ENCODE assay signal across 1 cellular context in the genomic region with DNA sequence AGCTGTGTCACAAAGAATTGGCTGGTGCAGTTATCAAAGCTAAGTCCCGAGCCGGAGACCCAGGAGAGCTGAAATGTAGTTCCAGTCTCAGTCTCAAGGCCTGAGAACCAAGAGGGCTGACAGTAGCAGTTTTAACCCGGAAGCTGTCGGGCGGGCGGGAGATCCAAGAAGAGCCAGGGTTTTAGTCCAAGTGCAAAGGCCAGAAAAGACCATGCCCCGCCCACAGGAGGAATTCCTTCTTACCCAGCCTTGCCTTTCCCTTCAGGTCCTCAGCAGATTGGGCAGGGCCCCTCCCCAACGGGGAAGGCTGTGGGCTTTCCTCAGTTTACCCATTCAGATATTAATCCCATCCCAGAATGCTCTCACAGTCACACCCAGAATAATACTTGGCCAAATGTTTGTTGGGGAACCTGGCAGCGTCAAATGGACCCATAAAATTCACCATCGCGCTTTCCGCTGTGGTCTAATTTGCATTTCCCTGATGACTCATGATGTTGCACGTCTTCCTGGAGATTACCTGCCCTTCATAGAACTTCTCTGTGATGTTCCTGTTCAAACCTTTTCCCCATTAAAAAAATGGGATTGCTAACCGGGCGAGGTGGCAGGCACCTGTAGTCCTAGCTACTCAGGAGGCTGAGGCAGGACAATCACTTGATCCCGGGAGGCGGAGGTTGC.
TF ChIP-seq lines count a peak whose summit lies in the region.

No MANE protein-coding gene starts in this region.

TF ChIP-seq in HepG2, 621 proteins besides CTCF, POLR2A, EP300 and RAD21:
- TF ChIP-seq, protein P1, sequence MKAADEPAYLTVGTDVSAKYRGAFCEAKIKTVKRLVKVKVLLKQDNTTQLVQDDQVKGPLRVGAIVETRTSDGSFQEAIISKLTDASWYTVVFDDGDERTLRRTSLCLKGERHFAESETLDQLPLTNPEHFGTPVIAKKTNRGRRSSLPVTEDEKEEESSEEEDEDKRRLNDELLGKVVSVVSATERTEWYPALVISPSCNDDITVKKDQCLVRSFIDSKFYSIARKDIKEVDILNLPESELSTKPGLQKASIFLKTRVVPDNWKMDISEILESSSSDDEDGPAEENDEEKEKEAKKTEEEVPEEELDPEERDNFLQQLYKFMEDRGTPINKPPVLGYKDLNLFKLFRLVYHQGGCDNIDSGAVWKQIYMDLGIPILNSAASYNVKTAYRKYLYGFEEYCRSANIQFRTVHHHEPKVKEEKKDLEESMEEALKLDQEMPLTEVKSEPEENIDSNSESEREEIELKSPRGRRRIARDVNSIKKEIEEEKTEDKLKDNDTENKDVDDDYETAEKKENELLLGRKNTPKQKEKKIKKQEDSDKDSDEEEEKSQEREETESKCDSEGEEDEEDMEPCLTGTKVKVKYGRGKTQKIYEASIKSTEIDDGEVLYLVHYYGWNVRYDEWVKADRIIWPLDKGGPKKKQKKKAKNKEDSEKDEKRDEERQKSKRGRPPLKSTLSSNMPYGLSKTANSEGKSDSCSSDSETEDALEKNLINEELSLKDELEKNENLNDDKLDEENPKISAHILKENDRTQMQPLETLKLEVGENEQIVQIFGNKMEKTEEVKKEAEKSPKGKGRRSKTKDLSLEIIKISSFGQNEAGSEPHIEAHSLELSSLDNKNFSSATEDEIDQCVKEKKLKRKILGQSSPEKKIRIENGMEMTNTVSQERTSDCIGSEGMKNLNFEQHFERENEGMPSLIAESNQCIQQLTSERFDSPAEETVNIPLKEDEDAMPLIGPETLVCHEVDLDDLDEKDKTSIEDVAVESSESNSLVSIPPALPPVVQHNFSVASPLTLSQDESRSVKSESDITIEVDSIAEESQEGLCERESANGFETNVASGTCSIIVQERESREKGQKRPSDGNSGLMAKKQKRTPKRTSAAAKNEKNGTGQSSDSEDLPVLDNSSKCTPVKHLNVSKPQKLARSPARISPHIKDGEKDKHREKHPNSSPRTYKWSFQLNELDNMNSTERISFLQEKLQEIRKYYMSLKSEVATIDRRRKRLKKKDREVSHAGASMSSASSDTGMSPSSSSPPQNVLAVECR (CRISPR knock-in tag; IDR thresholded peaks at IDR 0.05; ENCODE audit: borderline replicate concordance): no peak
- TF ChIP-seq JUND (CRISPR knock-in tag; IDR thresholded peaks at IDR 0.05) (no peak), SYNCRIP (IDR thresholded peaks at IDR 0.05; ENCODE audit: insufficient read depth, low read depth, low read length) (no peak), MEIS1 (CRISPR knock-in tag; IDR thresholded peaks at IDR 0.05; ENCODE audit: borderline replicate concordance) (no peak), ZNF891 (CRISPR knock-in tag; IDR thresholded peaks at IDR 0.05) (no peak), MTA3 (CRISPR knock-in tag; IDR thresholded peaks at IDR 0.05) (no peak), TCF7 (IDR thresholded peaks at IDR 0.05; ENCODE audit: low read depth) (no peak), ARNT (IDR thresholded peaks at IDR 0.05) (no peak), AGO1 (IDR thresholded peaks at IDR 0.05; ENCODE audit: low read depth, low read length, poor library complexity, severe bottlenecking) (no peak)
- TF ChIP-seq, protein P2, sequence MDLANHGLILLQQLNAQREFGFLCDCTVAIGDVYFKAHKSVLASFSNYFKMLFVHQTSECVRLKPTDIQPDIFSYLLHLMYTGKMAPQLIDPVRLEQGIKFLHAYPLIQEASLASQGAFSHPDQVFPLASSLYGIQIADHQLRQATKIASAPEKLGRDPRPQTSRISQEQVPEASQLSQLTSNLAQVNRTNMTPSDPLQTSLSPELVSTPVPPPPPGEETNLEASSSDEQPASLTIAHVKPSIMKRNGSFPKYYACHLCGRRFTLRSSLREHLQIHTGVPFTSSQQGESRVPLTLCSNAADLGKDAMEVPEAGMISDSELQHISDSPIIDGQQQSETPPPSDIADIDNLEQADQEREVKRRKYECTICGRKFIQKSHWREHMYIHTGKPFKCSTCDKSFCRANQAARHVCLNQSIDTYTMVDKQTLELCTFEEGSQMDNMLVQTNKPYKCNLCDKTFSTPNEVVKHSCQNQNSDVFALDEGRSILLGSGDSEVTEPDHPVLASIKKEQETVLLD (CRISPR knock-in tag; IDR thresholded peaks at IDR 0.05; ENCODE audit: low read depth): no peak
- TF ChIP-seq, protein P3, sequence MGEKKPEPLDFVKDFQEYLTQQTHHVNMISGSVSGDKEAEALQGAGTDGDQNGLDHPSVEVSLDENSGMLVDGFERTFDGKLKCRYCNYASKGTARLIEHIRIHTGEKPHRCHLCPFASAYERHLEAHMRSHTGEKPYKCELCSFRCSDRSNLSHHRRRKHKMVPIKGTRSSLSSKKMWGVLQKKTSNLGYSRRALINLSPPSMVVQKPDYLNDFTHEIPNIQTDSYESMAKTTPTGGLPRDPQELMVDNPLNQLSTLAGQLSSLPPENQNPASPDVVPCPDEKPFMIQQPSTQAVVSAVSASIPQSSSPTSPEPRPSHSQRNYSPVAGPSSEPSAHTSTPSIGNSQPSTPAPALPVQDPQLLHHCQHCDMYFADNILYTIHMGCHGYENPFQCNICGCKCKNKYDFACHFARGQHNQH (CRISPR knock-in tag; IDR thresholded peaks at IDR 0.05): no peak
